22 cellular contexts compared by ENCODE assay signal in the genomic region with DNA sequence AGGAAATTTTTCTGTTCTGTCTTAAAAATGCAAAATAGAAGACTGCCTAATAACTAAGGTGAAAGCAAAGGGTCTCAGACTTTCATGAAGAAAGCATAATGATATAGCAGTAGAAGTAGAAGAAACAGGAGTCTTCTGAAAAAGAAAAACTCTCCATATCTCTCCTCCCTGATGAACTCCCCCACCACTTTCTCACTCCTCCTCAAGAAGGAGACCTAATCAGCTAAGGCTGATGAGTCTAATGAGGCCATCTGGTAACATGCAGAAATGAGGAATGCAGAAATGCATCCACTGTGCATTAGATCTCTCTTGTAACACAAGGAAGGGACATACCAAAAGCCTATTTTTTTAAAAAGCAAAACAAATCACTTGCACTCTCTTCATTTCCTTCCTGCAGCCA.
A peak's percentile ranks its signal among the peaks of the same experiment; 100 is the strongest.
DNase-seq lines count a peak whose midpoint lies in the region; FAIRE-seq and TF ChIP-seq lines count a peak whose summit lies in the region.
"Had no signal": no experiment of that assay in that cellular context is flagged by ENCODE, and none has a peak within 500 bp of the region (broad histone marks: within the 10 kb centered on the region; RNA-seq: fewer than 3 reads in every experiment).

No MANE protein-coding gene starts in this region.

- no peaks in the 10 kb centered on the region for H3K4me1 ChIP-seq in H1 (replicated peaks in 1 of 4; ENCODE audit: control insufficient read depth in 3 of 4, insufficient read depth in 4 of 4, low read length in 3 of 4)
- no peaks in the 10 kb centered on the region for H3K4me1 ChIP-seq in Caco-2

- no peak for TF ChIP-seq EP300 in H1 (IDR thresholded peaks at IDR 0.05; ENCODE audit: borderline replicate concordance in 1 of 2, low read depth in 2 of 2, low read length in 2 of 2)

- H4K20me1 ChIP-seq in H1 (replicated peaks in 1 of 2; ENCODE audit: control insufficient read depth in 1 of 2, insufficient read depth in 2 of 2, low read length in 2 of 2), result no peaks in the 10 kb centered on the region
- H4K20me1 ChIP-seq: BLaER1 treated with 17β-estradiol and CSF1 and Interleukin-3, amounts not matched to agents 10 nM and 100 nM had no signal

- no peak for TF ChIP-seq CTCF in 22Rv1 (IDR thresholded peaks at IDR 0.05)
- no peak for TF ChIP-seq CTCF in H1 (IDR thresholded peaks at IDR 0.05; ENCODE audit: control extremely low read depth in 1 of 3, insufficient read depth in 1 of 3, low read depth in 1 of 3, low read length in 3 of 3)
- no peak for TF ChIP-seq CTCF in Caco-2 (IDR thresholded peaks at IDR 0.05; ENCODE audit: insufficient read depth in 1 of 2, low read depth in 1 of 2, low read length in 1 of 2, severe bottlenecking in 1 of 2, unreplicated experiment in 1 of 2)

- no peak overlapping the region for H3K27ac Mint-ChIP-seq in Caco-2 (ENCODE audit: unreplicated experiment)
- H3K27ac Mint-ChIP-seq: CD8-positive, alpha-beta T cell; H9; IgD-negative memory B cell had no signal

- H2BK5ac ChIP-seq in H1 (ENCODE audit: low read depth, low read length), result no peak overlapping the region

- H3K27me3 Mint-ChIP-seq in Caco-2 (ENCODE audit: insufficient read depth, unreplicated experiment), result peaks cover 6% of the 10 kb centered on the region

- no peaks in the 10 kb centered on the region for H3K79me1 ChIP-seq in H1 (ENCODE audit: low read depth, low read length)

- H4K8ac ChIP-seq in H1 (ENCODE audit: extremely low read depth, insufficient read depth, low read length), result no peak overlapping the region

- CTCF ChIA-PET in H1 (lab: Charles Lee; ENCODE audit: partially characterized antibody), result interaction anchor here (0.6 kb wide), 1 partner anchor 284 kb away, joined by 3 read pairs; no protein-coding TSS in a partner anchor
- CTCF ChIA-PET in Caco-2 (lab: Charles Lee), result no interaction called here

- H3K18ac ChIP-seq in H1 (ENCODE audit: extremely low read depth, low read length), result no peak overlapping the region

- H3K4ac ChIP-seq in H1 (replicated peaks; ENCODE audit: insufficient read length, low read depth, low read length), result no peak overlapping the region

- no peak overlapping the region for H4K5ac ChIP-seq in H1 (ENCODE audit: insufficient read length, low read depth, low read length)

- no peaks in the 10 kb centered on the region for H3K36me3 Mint-ChIP-seq in Caco-2 (ENCODE audit: insufficient read depth, unreplicated experiment)
- H3K36me3 Mint-ChIP-seq: CD8-positive, alpha-beta T cell; IgD-negative memory B cell had no signal

- H3K4me3 ChIP-seq in H1 (ENCODE audit: extremely low read depth in 1 of 4, insufficient read depth in 2 of 4, low read depth in 3 of 4, low read length in 4 of 4) (no peak overlapping the region), Caco-2 (ENCODE audit: low read depth, low read length) (no peak overlapping the region)
- H3K4me3 ChIP-seq: A549; BLaER1 treated with 17β-estradiol and CSF1 and Interleukin-3, amounts not matched to agents 10 nM and 100 nM had no signal

- H2BK12ac ChIP-seq in H1 (ENCODE audit: low read depth, low read length), result no peak overlapping the region

- no peaks in the 10 kb centered on the region for H3K36me3 ChIP-seq in H1 (ENCODE audit: control insufficient read depth in 2 of 4, insufficient read depth in 4 of 4, low read length in 3 of 4)
- no peaks in the 10 kb centered on the region for H3K36me3 ChIP-seq in Caco-2 (ENCODE audit: control insufficient read depth, insufficient read depth, low read length)
- H3K36me3 ChIP-seq: BLaER1 treated with 17β-estradiol and CSF1 and Interleukin-3, amounts not matched to agents 10 nM and 100 nM had no signal

- H2BK120ac ChIP-seq in H1 (replicated peaks; ENCODE audit: low read depth, low read length), result no peak overlapping the region

- H2BK15ac ChIP-seq in H1 (ENCODE audit: low read length), result no peak overlapping the region

- no TSS peak for BruUV-seq in Caco-2 (replicated peaks; lab: Mats Ljungman, UMichigan)

- H3K9me3 Mint-ChIP-seq in Caco-2 (ENCODE audit: unreplicated experiment), result no peaks in the 10 kb centered on the region
- H3K9me3 Mint-ChIP-seq: CD8-positive, alpha-beta T cell; IgD-negative memory B cell had no signal

- H2BK20ac ChIP-seq in H1 (ENCODE audit: low read length), result no peak overlapping the region

- no peaks in the 10 kb centered on the region for H3K23me2 ChIP-seq in H1 (ENCODE audit: low read depth, low read length)

- H3K4me1 Mint-ChIP-seq in Caco-2 (ENCODE audit: low read depth, unreplicated experiment), result no peaks in the 10 kb centered on the region
- H3K4me1 Mint-ChIP-seq: H9, IgD-negative memory B cell had no signal

- DNase-seq in EH (ENCODE audit: low read depth) (peak; percentile 45), NCI-H82 (lab: John Stamatoyannopoulos, UW) (peak; percentile 78), H1 (ENCODE audit: low read depth in 1 of 2, low spot score in 2 of 2) (no peak), hippocampal formation (lab: John Stamatoyannopoulos, UW) (no peak), Caco-2 (no peak), pons (ENCODE audit: low spot score) (no peak)
- no peak for DNase-seq in activated effector memory CD4-positive, alpha-beta T cell treated with anti-CD3 and anti-CD28 coated beads, Interleukin-2, amount 50 U/mL, for 16 hours
- DNase-seq: CD8-positive, alpha-beta T cell; GDM1; H9; NCI-H1105 treated with DMSO at 0.1 percent for 48 hours; NCI-H1694; NCI-H226; NCI-H526; NK-92 treated with Interleukin-12 subunit alpha and Interleukin-12 subunit beta, amount 100 ng/mL, for 24 hours; Right ventricle myocardium superior had no signal

- intact Hi-C loops in Caco-2 (cut with micrococcal nuclease; ENCODE audit: unreplicated experiment), result no loop called here

- H4K91ac ChIP-seq in H1 (replicated peaks; ENCODE audit: insufficient read length, low read length), result no peak overlapping the region

- no peak overlapping the region for H3K4me2 ChIP-seq in H1 (ENCODE audit: insufficient read depth in 1 of 2, low read depth in 2 of 2, low read length in 2 of 2)

- H3K9ac ChIP-seq in H1 (replicated peaks in 1 of 4; ENCODE audit: extremely low read depth in 1 of 4, low read depth in 3 of 4, low read length in 3 of 4), result no peak overlapping the region
- H3K9ac ChIP-seq: BLaER1 treated with 17β-estradiol and CSF1 and Interleukin-3, amounts not matched to agents 10 nM and 100 nM had no signal

- no peak overlapping the region for H2AK5ac ChIP-seq in H1 (ENCODE audit: low read depth, low read length)

- POLR2A ChIA-PET in H1 (lab: Charles Lee; ENCODE audit: partially characterized antibody), result no interaction called here
- POLR2A ChIA-PET in Caco-2 (lab: Charles Lee), result no interaction called here

- no peak overlapping the region for H3K23ac ChIP-seq in H1 (ENCODE audit: insufficient read length)

- no peaks in the 10 kb centered on the region for H3K79me2 ChIP-seq in H1 (ENCODE audit: control insufficient read depth in 1 of 2, insufficient read depth in 2 of 2, low read length in 2 of 2)

- no peak overlapping the region for H3K4me3 Mint-ChIP-seq in Caco-2 (ENCODE audit: unreplicated experiment)
- H3K4me3 Mint-ChIP-seq: CD8-positive, alpha-beta T cell; H9; IgD-negative memory B cell had no signal

- TF ChIP-seq POLR2A in H1 (IDR thresholded peaks at IDR 0.05; ENCODE audit: control extremely low read depth in 1 of 2, low read depth in 2 of 2, low read length in 2 of 2), result no peak

- peak overlapping the region; percentile 66; the same call in 1 of the 2 replicates for H2AFZ ChIP-seq in H1 (ENCODE audit: low read length)

- no peak overlapping the region for H3K56ac ChIP-seq in H1 (replicated peaks; ENCODE audit: insufficient read length, low read depth, low read length)

- peak overlapping the region; percentile 7 for H3K27ac ChIP-seq in 22Rv1
- no peak overlapping the region for H3K27ac ChIP-seq in H1 (ENCODE audit: low read depth, low read length)
- H3K27ac ChIP-seq: HL-60 had no signal

- H3K27me3 ChIP-seq in H1 (replicated peaks in 1 of 4; ENCODE audit: control insufficient read depth in 3 of 4, extremely low read depth in 1 of 4, insufficient read depth in 3 of 4, low read length in 3 of 4), result no peaks in the 10 kb centered on the region
- no peaks in the 10 kb centered on the region for H3K27me3 ChIP-seq in Caco-2 (replicated peaks; ENCODE audit: control insufficient read depth, insufficient read depth, low read length)
- H3K27me3 ChIP-seq: BLaER1 treated with 17β-estradiol and CSF1 and Interleukin-3, amounts not matched to agents 10 nM and 100 nM had no signal

- no peak for FAIRE-seq in H1 (lab: Jason Lieb, UNC)
- FAIRE-seq: A549, HTR-8/SVneo had no signal

- H3K9me3 ChIP-seq in H1 (ENCODE audit: insufficient read depth in 2 of 2, low read depth in 1 of 2, low read length in 1 of 2), result no peaks in the 10 kb centered on the region
- no peaks in the 10 kb centered on the region for H3K9me3 ChIP-seq in Caco-2
- H3K9me3 ChIP-seq: A549; BLaER1 treated with 17β-estradiol and CSF1 and Interleukin-3, amounts not matched to agents 10 nM and 100 nM had no signal

- no peak overlapping the region for H3K14ac ChIP-seq in H1 (ENCODE audit: insufficient read length)

- no peak for TF ChIP-seq RAD21 in H1 (IDR thresholded peaks at IDR 0.05 in 1 of 2, conservative IDR thresholded peaks at IDR 0.05 in 1 of 2; ENCODE audit: low read depth in 2 of 2, low read length in 2 of 2)

TF ChIP-seq in H1, 55 proteins besides CTCF, POLR2A, EP300 and RAD21 (continues in another document):
- TF ChIP-seq MAX (IDR thresholded peaks at IDR 0.05) (no peak), PHF8 (conservative IDR thresholded peaks at IDR 0.05; ENCODE audit: low read depth, low read length) (no peak), SUZ12 (IDR thresholded peaks at IDR 0.05; ENCODE audit: low read length) (no peak), NRF1 (IDR thresholded peaks at IDR 0.05; ENCODE audit: low read depth, low read length) (no peak), TCF12 (IDR thresholded peaks at IDR 0.05; ENCODE audit: low read depth, low read length) (no peak), YY1 (IDR thresholded peaks at IDR 0.05; ENCODE audit: low read depth, low read length) (no peak), JUN (IDR thresholded peaks at IDR 0.05; ENCODE audit: low read depth, low read length) (no peak), POU5F1 (IDR thresholded peaks at IDR 0.05; ENCODE audit: low read depth, low read length) (no peak), KDM4A (IDR thresholded peaks at IDR 0.05; ENCODE audit: low read depth, low read length, severe bottlenecking) (no peak), TBP (IDR thresholded peaks at IDR 0.05; ENCODE audit: low read depth, low read length) (no peak), HDAC6 (IDR thresholded peaks at IDR 0.05; ENCODE audit: low read depth, low read length) (no peak), GTF2F1 (IDR thresholded peaks at IDR 0.05; ENCODE audit: borderline replicate concordance, low read depth, low read length) (no peak)
- TF ChIP-seq, protein P1, sequence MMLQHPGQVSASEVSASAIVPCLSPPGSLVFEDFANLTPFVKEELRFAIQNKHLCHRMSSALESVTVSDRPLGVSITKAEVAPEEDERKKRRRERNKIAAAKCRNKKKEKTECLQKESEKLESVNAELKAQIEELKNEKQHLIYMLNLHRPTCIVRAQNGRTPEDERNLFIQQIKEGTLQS (IDR thresholded peaks at IDR 0.05; ENCODE audit: insufficient read depth, low read depth, low read length), result no peak

Comparison
In these comparisons a context has a peak if more than half of its experiments do, and no peak if none do; other contexts are left out.
1. DNase-seq: peak in EH (single experiment) and NCI-H82 (single experiment); none in H1 (0 of 2), hippocampal formation (0 of 2), activated effector memory CD4-positive, alpha-beta T cell treated with anti-CD3 and anti-CD28 coated beads, Interleukin-2, amount 50 U/mL, for 16 hours (single experiment), Caco-2 (0 of 2) and pons (single experiment).